Comparison of ENCODE assay signal across 33 cellular contexts in genomic region chr7:134928574-134928973, GRCh38.
"Had no signal": no experiment of that assay in that cellular context is flagged by ENCODE, and none has a peak within 500 bp of the region (broad histone marks: within the 10 kb centered on the region; RNA-seq: fewer than 3 reads in every experiment).

No MANE protein-coding gene starts in this region.

- H3K9me3 ChIP-seq: Peyer's patch, SJSA1, SK-N-SH had no signal

- H3K27ac ChIP-seq: KMS-11, Peyer's patch, SJSA1 had no signal

- H3K4me3 Mint-ChIP-seq: activated CD4-positive, alpha-beta memory T cell treated with anti-CD3 and anti-CD28 coated beads for 36 hours; activated naive CD4-positive, alpha-beta T cell treated with anti-CD3 and anti-CD28 coated beads for 36 hours; activated naive CD8-positive, alpha-beta T cell; activated naive CD8-positive, alpha-beta T cell treated with anti-CD3 and anti-CD28 coated beads, Interleukin-2, amount 50 U/mL, for 24 hours; activated T-cell treated with anti-CD3 and anti-CD28 coated beads, Interleukin-2, amount 50 U/mL, for 4 hours; activated T-helper 1 cell treated with anti-CD3 and anti-CD28 coated beads, Interleukin-12 subunit alpha, Interleukin-12 subunit beta, Interleukin-2, Interleukin-4 antibody, amounts not matched to agents 30 ng/mL and 10 ng/mL and 1 ng/mL, durations not matched to agents 14 hours and 24 hours and 36 hours; brain; T-helper 1 cell treated with Interleukin-12 subunit alpha and Interleukin-12 subunit beta and Interleukin-4 antibody, amounts not matched to agents 30 μg/mL and 1 μg/mL, for 36 hours; T-helper 2 cell treated with Interferon-gamma antibody and Interleukin-4, amounts not matched to agents 5 μg/mL and 100 μg/mL, for 36 hours; WTC11 had no signal

- H3K9ac ChIP-seq: KMS-11, SK-N-SH had no signal

- H3K36me3 Mint-ChIP-seq: activated CD4-positive, alpha-beta memory T cell treated with anti-CD3 and anti-CD28 coated beads for 36 hours had no signal

- H3K4me3 ChIP-seq: Peyer's patch, SJSA1 had no signal

- H3K27ac Mint-ChIP-seq: activated CD4-positive, alpha-beta memory T cell treated with anti-CD3 and anti-CD28 coated beads for 36 hours; activated naive CD4-positive, alpha-beta T cell treated with anti-CD3 and anti-CD28 coated beads for 36 hours; activated naive CD8-positive, alpha-beta T cell; activated naive CD8-positive, alpha-beta T cell treated with anti-CD3 and anti-CD28 coated beads, Interleukin-2, amount 50 U/mL, for 24 hours; activated T-helper 1 cell treated with anti-CD3 and anti-CD28 coated beads, Interleukin-12 subunit alpha, Interleukin-12 subunit beta, Interleukin-2, Interleukin-4 antibody, amounts not matched to agents 30 ng/mL and 10 ng/mL and 1 ng/mL, durations not matched to agents 14 hours and 24 hours and 36 hours; brain; T-helper 1 cell treated with Interleukin-12 subunit alpha and Interleukin-12 subunit beta and Interleukin-4 antibody, amounts not matched to agents 30 μg/mL and 1 μg/mL, for 36 hours; T-helper 2 cell treated with Interferon-gamma antibody and Interleukin-4, amounts not matched to agents 5 μg/mL and 100 μg/mL, for 36 hours; WTC11 had no signal

- H3K27me3 ChIP-seq: Peyer's patch, SJSA1 had no signal

- H3K4me2 ChIP-seq: KMS-11, SK-N-SH had no signal

- DNase-seq: activated CD4-positive, alpha-beta memory T cell treated with anti-CD3 and anti-CD28 coated beads for 36 hours; activated CD4-positive, alpha-beta T cell treated with anti-CD3 and anti-CD28 coated beads for 4 hours; activated CD4-positive, alpha-beta T cell treated with anti-CD3 and anti-CD28 coated beads, Interleukin-2, amount 50 U/mL, for 1 hour; activated CD8-positive, alpha-beta memory T cell treated with anti-CD3 and anti-CD28 coated beads, Interleukin-2, amount 50 U/mL, for 4 hours; activated gamma-delta T cell treated with Interleukin-2 at 50 U/mL for 16 hours; activated naive CD4-positive, alpha-beta T cell treated with anti-CD3 and anti-CD28 coated beads for 36 hours; activated naive CD8-positive, alpha-beta T cell treated with anti-CD3 and anti-CD28 coated beads, Interleukin-2, amount 50 U/mL, for 24 hours; activated T-cell treated with anti-CD3 and anti-CD28 coated beads for 4 hours; activated T-cell treated with anti-CD3 and anti-CD28 coated beads, Interleukin-2, amount 50 U/mL, for 4 hours; anterior cingulate cortex; caudate nucleus; cerebellar nuclear complex; MM.1S; MV-4-11; NCI-H1092 treated with DMSO at 0.1 percent for 48 hours; NCI-H1417; NCI-H146; NCI-H2029; NCI-H345; NCI-H524 treated with DMSO at 0.1 percent for 48 hours; PC-3; Peyer's patch; RPMI8226; SHP77 treated with DMSO at 0.1 percent for 48 hours; SK-N-SH had no signal

- H3K27me3 Mint-ChIP-seq: activated CD4-positive, alpha-beta memory T cell treated with anti-CD3 and anti-CD28 coated beads for 36 hours; activated naive CD8-positive, alpha-beta T cell; brain had no signal

- H3K9me3 Mint-ChIP-seq: activated CD4-positive, alpha-beta memory T cell treated with anti-CD3 and anti-CD28 coated beads for 36 hours; T-helper 1 cell treated with Interleukin-12 subunit alpha and Interleukin-12 subunit beta and Interleukin-4 antibody, amounts not matched to agents 30 μg/mL and 1 μg/mL, for 36 hours; WTC11 had no signal

- H3K4me1 Mint-ChIP-seq: brain had no signal
